25 cellular contexts compared by ENCODE assay signal in the genomic region with DNA sequence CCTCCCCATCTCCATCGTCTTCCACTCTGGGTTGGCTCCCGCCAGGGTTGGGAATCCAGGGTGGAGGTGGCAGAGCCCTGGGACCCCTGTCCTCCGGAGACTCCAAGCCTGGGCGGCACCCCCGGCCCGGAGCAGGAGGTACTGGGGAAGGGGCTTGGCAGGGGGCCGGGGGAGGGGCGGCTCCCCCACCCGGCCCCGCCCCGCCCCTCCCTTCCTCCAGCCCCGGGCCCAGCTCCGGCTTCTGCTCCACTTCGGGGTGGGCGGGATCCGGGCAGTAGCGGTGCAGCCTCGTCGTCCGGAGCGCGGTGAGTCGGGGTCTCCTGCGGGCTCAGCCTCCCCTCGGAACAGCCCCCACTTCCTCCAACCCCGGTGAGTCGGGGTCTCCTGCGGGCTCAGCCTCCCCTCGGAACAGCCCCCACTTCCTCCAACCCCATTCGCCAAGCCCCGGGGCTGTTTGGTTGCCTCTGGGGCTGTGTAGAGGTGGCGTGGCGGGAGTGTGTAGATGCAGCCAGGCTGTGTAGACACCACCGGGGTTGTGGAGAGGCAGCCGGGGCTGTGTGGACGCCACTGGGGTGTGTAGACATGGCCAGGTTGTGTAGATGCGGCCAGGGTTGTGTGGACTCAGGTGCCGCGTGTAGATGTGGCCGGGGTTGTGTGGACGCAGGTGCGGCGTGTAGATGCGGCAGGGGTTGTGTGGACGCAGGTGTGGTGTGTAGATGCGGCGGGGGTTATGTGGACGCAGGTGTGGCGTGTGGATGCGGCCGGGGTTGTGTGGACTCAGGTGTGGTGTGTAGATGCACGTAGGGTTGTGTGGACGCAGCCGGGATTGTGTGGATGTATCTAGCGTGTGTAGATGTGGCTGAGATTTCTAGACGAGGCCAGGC. TPM values are rescaled to one million over a fixed set of nuclear protein-coding genes. Genes with fewer than 3 reads are reported as not detected.
A peak's percentile ranks its signal among the peaks of the same experiment; 100 is the strongest.
DNase-seq lines count a peak whose midpoint lies in the region; ATAC-seq and TF ChIP-seq lines count a peak whose summit lies in the region.
"Had no signal": no experiment of that assay in that cellular context is flagged by ENCODE, and none has a peak within 500 bp of the region (broad histone marks: within the 10 kb centered on the region; RNA-seq: fewer than 3 reads in every experiment).

A gene (plus strand): TSS at position 274 of the 884 bp plus-strand sequence. CDS start 29,521 bp downstream, outside the sequence.

- ATAC-seq in activated T-cell treated with anti-CD3 and anti-CD28 coated beads, Interleukin-2, amount 50 U/mL, for 72 hours (replicated peaks in 1 of 2), result peak; percentile 20 to 28
- ATAC-seq in RWPE2 (ENCODE audit: low read depth), result no peak
- peak; percentile 42 for ATAC-seq in stimulated activated effector memory CD8-positive, alpha-beta T cell treated with anti-CD3 and anti-CD28 coated beads, Interleukin-12 subunit alpha, Interleukin-12 subunit beta, amount 100 ng/mL, for 72 hours
- ATAC-seq in HG03159 (IDR thresholded peaks at IDR 0.05; ENCODE audit: unreplicated experiment), result no peak
- no peak for ATAC-seq in GM18520 (IDR thresholded peaks at IDR 0.05; ENCODE audit: unreplicated experiment)
- ATAC-seq: activated CD4-positive, CD25-positive, alpha-beta regulatory T cell treated with anti-CD3 and anti-CD28 coated beads, Interleukin-2, amount 50 U/mL, for 24 hours had no signal

- peaks cover 0 to under 1% of the 10 kb centered on the region in 2 donors for H3K36me3 Mint-ChIP-seq in activated T-cell treated with anti-CD3 and anti-CD28 coated beads, Interleukin-2, amount 50 U/mL, for 72 hours (ENCODE audit: insufficient read depth in 2 of 2)
- no peaks in the 10 kb centered on the region for H3K36me3 Mint-ChIP-seq in stimulated activated effector memory CD8-positive, alpha-beta T cell treated with anti-CD3 and anti-CD28 coated beads, Interleukin-12 subunit alpha, Interleukin-12 subunit beta, amount 100 ng/mL, for 72 hours
- H3K36me3 Mint-ChIP-seq: CD14-positive monocyte had no signal

- no peak within 1 kb of the TSS for H3K27ac ChIP-seq in RWPE2 (ENCODE audit: poor library complexity, severe bottlenecking)
- H3K27ac ChIP-seq: breast epithelium, neutrophil, PC-9, spleen, testis had no signal

- no peak for DNase-seq in activated T-cell treated with anti-CD3 and anti-CD28 coated beads, Interleukin-2, amount 50 U/mL, for 72 hours
- DNase-seq in activated T-cell treated with anti-CD3 and anti-CD28 coated beads for 4 hours (no peak), RWPE2 (ENCODE audit: low spot score) (peak; percentile 51), iPS-NIHi7 (ENCODE audit: extremely low spot score) (peak; percentile 48), cortex of kidney (lab: John Stamatoyannopoulos, UW) (no peak)
- DNase-seq in stimulated activated effector memory CD8-positive, alpha-beta T cell treated with anti-CD3 and anti-CD28 coated beads, Interleukin-12 subunit alpha, Interleukin-12 subunit beta, amount 100 ng/mL, for 72 hours (ENCODE audit: low spot score in 2 of 2), result no peak
- DNase-seq: activated CD8-positive, alpha-beta memory T cell treated with anti-CD3 and anti-CD28 coated beads for 24 hours; HFFc6; NCI-H1105 treated with DMSO at 0.1 percent for 48 hours; NCI-H526; PC-9; spleen; T1000; testis had no signal

- H3K4me3 ChIP-seq in RWPE2 (ENCODE audit: severe bottlenecking), result no peak within 1 kb of the TSS
- H3K4me3 ChIP-seq: breast epithelium, PC-9, spleen had no signal

- TF ChIP-seq CTCF in RWPE2 (IDR thresholded peaks at IDR 0.05; ENCODE audit: poor library complexity, severe bottlenecking), result no peak

- no peaks in the 10 kb centered on the region for H3K4me1 ChIP-seq in RWPE2 (ENCODE audit: insufficient read depth, poor library complexity, severe bottlenecking)
- H3K4me1 ChIP-seq: breast epithelium, testis had no signal

- no peaks in the 10 kb centered on the region for H3K4me1 Mint-ChIP-seq in activated T-cell treated with anti-CD3 and anti-CD28 coated beads, Interleukin-2, amount 50 U/mL, for 72 hours (ENCODE audit: low read depth)
- no peaks in the 10 kb centered on the region for H3K4me1 Mint-ChIP-seq in stimulated activated effector memory CD8-positive, alpha-beta T cell treated with anti-CD3 and anti-CD28 coated beads, Interleukin-12 subunit alpha, Interleukin-12 subunit beta, amount 100 ng/mL, for 72 hours
- H3K4me1 Mint-ChIP-seq: CD14-positive monocyte had no signal

- H3K36me3 ChIP-seq in RWPE2 (ENCODE audit: low read depth), result no peaks in the 10 kb centered on the region
- H3K36me3 ChIP-seq: breast epithelium, neutrophil had no signal

- H3K27me3 Mint-ChIP-seq in activated T-cell treated with anti-CD3 and anti-CD28 coated beads, Interleukin-2, amount 50 U/mL, for 72 hours (ENCODE audit: low read depth), result peaks cover 11% of the 10 kb centered on the region

- no peak within 1 kb of the TSS for H3K4me3 Mint-ChIP-seq in activated T-cell treated with anti-CD3 and anti-CD28 coated beads, Interleukin-2, amount 50 U/mL, for 72 hours
- H3K4me3 Mint-ChIP-seq in stimulated activated effector memory CD8-positive, alpha-beta T cell treated with anti-CD3 and anti-CD28 coated beads, Interleukin-12 subunit alpha, Interleukin-12 subunit beta, amount 100 ng/mL, for 72 hours, result no peak within 1 kb of the TSS
- H3K4me3 Mint-ChIP-seq: dendritic cell treated with granulocyte-macrophage colony-stimulating factor and Interleukin-4, amounts not matched to agents 40 ng/mL and 50 ng/mL, for 4 days; HFFc6 had no signal

- peaks cover 35% of the 10 kb centered on the region for H3K27me3 ChIP-seq in RWPE2 (ENCODE audit: insufficient read depth, poor library complexity, severe bottlenecking)
- H3K27me3 ChIP-seq: testis had no signal

- H3K9me3 Mint-ChIP-seq in activated T-cell treated with anti-CD3 and anti-CD28 coated beads, Interleukin-2, amount 50 U/mL, for 72 hours, result no peaks in the 10 kb centered on the region
- no peaks in the 10 kb centered on the region for H3K9me3 Mint-ChIP-seq in stimulated activated effector memory CD8-positive, alpha-beta T cell treated with anti-CD3 and anti-CD28 coated beads, Interleukin-12 subunit alpha, Interleukin-12 subunit beta, amount 100 ng/mL, for 72 hours
- H3K9me3 Mint-ChIP-seq: activated T-helper 2 cell treated with anti-CD3 and anti-CD28 coated beads, Interferon-gamma antibody, Interleukin-2, Interleukin-4, amounts not matched to agents 10 μg/mL and 5 μg/mL and 100 μg/mL, durations not matched to agents 14 hours and 24 hours and 36 hours; dendritic cell treated with granulocyte-macrophage colony-stimulating factor and Interleukin-4, amounts not matched to agents 40 ng/mL and 50 ng/mL, for 4 days; HFFc6 had no signal

- no peak within 1 kb of the TSS for H3K27ac Mint-ChIP-seq in activated T-cell treated with anti-CD3 and anti-CD28 coated beads, Interleukin-2, amount 50 U/mL, for 72 hours
- H3K27ac Mint-ChIP-seq in stimulated activated effector memory CD8-positive, alpha-beta T cell treated with anti-CD3 and anti-CD28 coated beads, Interleukin-12 subunit alpha, Interleukin-12 subunit beta, amount 100 ng/mL, for 72 hours, result no peak within 1 kb of the TSS
- H3K27ac Mint-ChIP-seq: activated T-helper 2 cell treated with anti-CD3 and anti-CD28 coated beads, Interferon-gamma antibody, Interleukin-2, Interleukin-4, amounts not matched to agents 10 μg/mL and 5 μg/mL and 100 μg/mL, durations not matched to agents 14 hours and 24 hours and 36 hours; CD14-positive monocyte; dendritic cell treated with granulocyte-macrophage colony-stimulating factor and Interleukin-4, amounts not matched to agents 40 ng/mL and 50 ng/mL, for 4 days; HFFc6 had no signal

- H3K9me3 ChIP-seq in RWPE2 (ENCODE audit: severe bottlenecking), result no peaks in the 10 kb centered on the region
- H3K9me3 ChIP-seq: breast epithelium, neutrophil, spleen, testis had no signal

RNA-seq across cellular contexts. Expression of the gene that starts here (rescaled TPM):
- under 1 TPM in 1 of 2 donors, not detected in 1; 0.19 TPM for total RNA-seq in activated T-cell treated with anti-CD3 and anti-CD28 coated beads, Interleukin-2, amount 50 U/mL, for 72 hours
- total RNA-seq: activated T-helper 2 cell treated with anti-CD3 and anti-CD28 coated beads, Interferon-gamma antibody, Interleukin-2, Interleukin-4, amounts not matched to agents 10 μg/mL and 5 μg/mL and 100 μg/mL, durations not matched to agents 14 hours and 24 hours and 36 hours; endothelial cell of umbilical vein; HFFc6; kidney epithelial cell; SK-MEL-5 had no signal

Comparison
In these comparisons a context has a peak if more than half of its experiments do, and no peak if none do; other contexts are left out.
1. Peak in ATAC-seq in activated T-cell treated with anti-CD3 and anti-CD28 coated beads, Interleukin-2, amount 50 U/mL, for 72 hours; RNA of the gene not detected or under 1 TPM.
2. DNase-seq: peak in RWPE2 (single experiment) and iPS-NIHi7 (single experiment); none in activated T-cell treated with anti-CD3 and anti-CD28 coated beads, Interleukin-2, amount 50 U/mL, for 72 hours (0 of 2), activated T-cell treated with anti-CD3 and anti-CD28 coated beads for 4 hours (single experiment), stimulated activated effector memory CD8-positive, alpha-beta T cell treated with anti-CD3 and anti-CD28 coated beads, Interleukin-12 subunit alpha, Interleukin-12 subunit beta, amount 100 ng/mL, for 72 hours (0 of 2) and cortex of kidney (single experiment).